ENCODE assay signal across 1 cellular context in genomic region chr1:151775894-151776664, GRCh38.
TF ChIP-seq lines count a peak whose summit lies in the region.

No MANE protein-coding gene starts in this region.

TF ChIP-seq in K562, 482 proteins besides CTCF, POLR2A, EP300 and RAD21:
- TF ChIP-seq RCOR1 (IDR thresholded peaks at IDR 0.05; ENCODE audit: borderline replicate concordance in 1 of 2, low read depth in 2 of 2, low read length in 2 of 2): peak in 1 of 2 experiments; percentile 62; a peak in 2 of 4 replicates
- peak; percentile 78 for TF ChIP-seq ZNF316 (IDR thresholded peaks at IDR 0.05)
- no peak for TF ChIP-seq ZNF431 (CRISPR knock-in tag; IDR thresholded peaks at IDR 0.05)
- no peak for TF ChIP-seq ZMIZ1 (IDR thresholded peaks at IDR 0.05; ENCODE audit: low read depth in 2 of 2, low read length in 2 of 2)
- TF ChIP-seq HMBOX1 (IDR thresholded peaks at IDR 0.05): peak; percentile 86
- TF ChIP-seq FOSL1 (tag; conservative IDR thresholded peaks at IDR 0.05): peak; percentile 43; the same call in 1 of the 2 replicates
- no peak for TF ChIP-seq MNT (conservative IDR thresholded peaks at IDR 0.05)
- TF ChIP-seq KDM1A (IDR thresholded peaks at IDR 0.05): peak; percentile 25 to 42; a peak in 2 of 4 replicates
- no peak for TF ChIP-seq ATF1 (CRISPR knock-in tag; IDR thresholded peaks at IDR 0.05)
- no peak for TF ChIP-seq ATF1 (tag; IDR thresholded peaks at IDR 0.05)
- peak; percentile 48 for TF ChIP-seq MAFF (IDR thresholded peaks at IDR 0.05; ENCODE audit: low read length)
- no peak for TF ChIP-seq JUND (IDR thresholded peaks at IDR 0.05; ENCODE audit: borderline replicate concordance, low read depth, low read length)
- TF ChIP-seq JUND (tag; IDR thresholded peaks at IDR 0.05; ENCODE audit: borderline replicate concordance, low read depth, low read length): 0 out of 3 replicates have a peak, but pooled peaks have one; percentile 14
- peak; percentile 16 for TF ChIP-seq CBFA2T3 (IDR thresholded peaks at IDR 0.05)
- TF ChIP-seq MAFK (IDR thresholded peaks at IDR 0.05; ENCODE audit: low read length): peak; percentile 74
- no peak for TF ChIP-seq L3MBTL2 (IDR thresholded peaks at IDR 0.05)
- TF ChIP-seq TCF3 (CRISPR knock-in tag; IDR thresholded peaks at IDR 0.05): peak; percentile 27; the same call in 1 of the 2 replicates
- peak; percentile 69 for TF ChIP-seq C11orf30 (IDR thresholded peaks at IDR 0.05; ENCODE audit: low read depth)
- peak; percentile 83 for TF ChIP-seq RFX1 (IDR thresholded peaks at IDR 0.05)
- TF ChIP-seq NFE2 (IDR thresholded peaks at IDR 0.05; ENCODE audit: low read depth): peak; percentile 58; the same call in 1 of the 2 replicates
